1 cellular context compared by ENCODE assay signal in the genomic region with DNA sequence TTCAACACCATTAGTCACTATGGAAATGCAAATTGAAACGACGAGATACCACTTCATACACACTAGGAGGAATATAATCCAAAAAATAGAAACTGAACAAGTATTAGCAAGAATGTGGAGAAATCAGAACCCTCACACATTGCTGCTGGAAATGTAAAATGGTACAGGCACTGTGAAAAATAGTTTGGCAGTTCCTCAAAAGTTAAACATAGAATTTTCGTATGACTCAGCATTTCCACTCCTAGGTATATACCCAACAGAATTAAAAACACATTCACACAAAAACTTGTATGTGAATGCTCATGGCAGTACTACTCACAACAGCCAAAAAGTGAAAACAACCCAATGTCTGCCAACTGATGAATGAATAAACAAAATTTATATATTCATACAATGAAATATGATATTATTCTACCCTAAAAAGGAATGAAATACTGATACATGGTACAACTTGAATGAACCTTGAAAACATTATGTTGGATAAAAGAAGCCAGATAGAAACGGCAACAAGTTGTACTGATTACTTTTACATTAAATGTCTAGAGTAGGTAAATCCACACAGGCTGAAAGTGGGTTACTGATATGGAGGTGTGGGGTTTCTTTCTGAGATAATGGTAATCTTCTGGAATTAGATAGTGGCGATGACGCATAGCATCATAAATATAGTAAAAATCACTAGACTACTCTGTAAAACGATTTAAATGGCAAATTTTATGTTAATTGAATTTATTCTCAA.
TF ChIP-seq lines count a peak whose summit lies in the region.

No MANE protein-coding gene starts in this region.

TF ChIP-seq in K562, 482 proteins besides CTCF, POLR2A, EP300 and RAD21 (continued from another document and continues in another):
- TF ChIP-seq BRD9 (IDR thresholded peaks at IDR 0.05; ENCODE audit: low read depth, partially characterized antibody): peak; percentile 25
- TF ChIP-seq ZNF592 (IDR thresholded peaks at IDR 0.05): no peak
- TF ChIP-seq EWSR1 (IDR thresholded peaks at IDR 0.05; ENCODE audit: borderline replicate concordance, low read depth, partially characterized antibody): no peak
- TF ChIP-seq MBD2 (IDR thresholded peaks at IDR 0.05; ENCODE audit: borderline replicate concordance, low read depth): no peak
- TF ChIP-seq KLF13 (tag; IDR thresholded peaks at IDR 0.05; ENCODE audit: borderline replicate concordance, low read depth): no peak
- no peak for TF ChIP-seq HDAC2 (IDR thresholded peaks at IDR 0.05)
- TF ChIP-seq, protein P1, sequence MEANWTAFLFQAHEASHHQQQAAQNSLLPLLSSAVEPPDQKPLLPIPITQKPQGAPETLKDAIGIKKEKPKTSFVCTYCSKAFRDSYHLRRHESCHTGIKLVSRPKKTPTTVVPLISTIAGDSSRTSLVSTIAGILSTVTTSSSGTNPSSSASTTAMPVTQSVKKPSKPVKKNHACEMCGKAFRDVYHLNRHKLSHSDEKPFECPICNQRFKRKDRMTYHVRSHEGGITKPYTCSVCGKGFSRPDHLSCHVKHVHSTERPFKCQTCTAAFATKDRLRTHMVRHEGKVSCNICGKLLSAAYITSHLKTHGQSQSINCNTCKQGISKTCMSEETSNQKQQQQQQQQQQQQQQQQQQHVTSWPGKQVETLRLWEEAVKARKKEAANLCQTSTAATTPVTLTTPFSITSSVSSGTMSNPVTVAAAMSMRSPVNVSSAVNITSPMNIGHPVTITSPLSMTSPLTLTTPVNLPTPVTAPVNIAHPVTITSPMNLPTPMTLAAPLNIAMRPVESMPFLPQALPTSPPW (CRISPR knock-in tag; IDR thresholded peaks at IDR 0.05): no peak
- no peak for TF ChIP-seq MTF1 (CRISPR knock-in tag; IDR thresholded peaks at IDR 0.05; ENCODE audit: borderline replicate concordance)
- TF ChIP-seq RERE (CRISPR knock-in tag; IDR thresholded peaks at IDR 0.05; ENCODE audit: borderline replicate concordance): no peak
- TF ChIP-seq, protein P2, sequence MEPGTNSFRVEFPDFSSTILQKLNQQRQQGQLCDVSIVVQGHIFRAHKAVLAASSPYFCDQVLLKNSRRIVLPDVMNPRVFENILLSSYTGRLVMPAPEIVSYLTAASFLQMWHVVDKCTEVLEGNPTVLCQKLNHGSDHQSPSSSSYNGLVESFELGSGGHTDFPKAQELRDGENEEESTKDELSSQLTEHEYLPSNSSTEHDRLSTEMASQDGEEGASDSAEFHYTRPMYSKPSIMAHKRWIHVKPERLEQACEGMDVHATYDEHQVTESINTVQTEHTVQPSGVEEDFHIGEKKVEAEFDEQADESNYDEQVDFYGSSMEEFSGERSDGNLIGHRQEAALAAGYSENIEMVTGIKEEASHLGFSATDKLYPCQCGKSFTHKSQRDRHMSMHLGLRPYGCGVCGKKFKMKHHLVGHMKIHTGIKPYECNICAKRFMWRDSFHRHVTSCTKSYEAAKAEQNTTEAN (CRISPR knock-in tag; IDR thresholded peaks at IDR 0.05): no peak
- peak; percentile 63 for TF ChIP-seq ARID1B (IDR thresholded peaks at IDR 0.05)
- TF ChIP-seq, protein P3, sequence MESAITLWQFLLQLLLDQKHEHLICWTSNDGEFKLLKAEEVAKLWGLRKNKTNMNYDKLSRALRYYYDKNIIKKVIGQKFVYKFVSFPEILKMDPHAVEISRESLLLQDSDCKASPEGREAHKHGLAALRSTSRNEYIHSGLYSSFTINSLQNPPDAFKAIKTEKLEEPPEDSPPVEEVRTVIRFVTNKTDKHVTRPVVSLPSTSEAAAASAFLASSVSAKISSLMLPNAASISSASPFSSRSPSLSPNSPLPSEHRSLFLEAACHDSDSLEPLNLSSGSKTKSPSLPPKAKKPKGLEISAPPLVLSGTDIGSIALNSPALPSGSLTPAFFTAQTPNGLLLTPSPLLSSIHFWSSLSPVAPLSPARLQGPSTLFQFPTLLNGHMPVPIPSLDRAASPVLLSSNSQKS (CRISPR knock-in tag; IDR thresholded peaks at IDR 0.05): no peak
- TF ChIP-seq L3MBTL2 (IDR thresholded peaks at IDR 0.05): no peak
- TF ChIP-seq PRPF4 (IDR thresholded peaks at IDR 0.05; ENCODE audit: insufficient read depth, low read depth, low read length, poor library complexity, severe bottlenecking): no peak
- no peak for TF ChIP-seq CXXC5 (CRISPR knock-in tag; IDR thresholded peaks at IDR 0.05)
- TF ChIP-seq MAFF (IDR thresholded peaks at IDR 0.05; ENCODE audit: low read length): peak; percentile 98
- no peak for TF ChIP-seq STAG1 (CRISPR knock-in tag; IDR thresholded peaks at IDR 0.05; ENCODE audit: borderline replicate concordance)
- no peak for TF ChIP-seq FUS (optimal IDR thresholded peaks at IDR 0.05; ENCODE audit: low read depth, low read length)
- no peak for TF ChIP-seq ASH1L (IDR thresholded peaks at IDR 0.05; ENCODE audit: borderline replicate concordance, low read depth, partially characterized antibody)
- TF ChIP-seq RBM34 (IDR thresholded peaks at IDR 0.05; ENCODE audit: borderline replicate concordance, insufficient read depth, low read length): no peak
- TF ChIP-seq, protein P4, sequence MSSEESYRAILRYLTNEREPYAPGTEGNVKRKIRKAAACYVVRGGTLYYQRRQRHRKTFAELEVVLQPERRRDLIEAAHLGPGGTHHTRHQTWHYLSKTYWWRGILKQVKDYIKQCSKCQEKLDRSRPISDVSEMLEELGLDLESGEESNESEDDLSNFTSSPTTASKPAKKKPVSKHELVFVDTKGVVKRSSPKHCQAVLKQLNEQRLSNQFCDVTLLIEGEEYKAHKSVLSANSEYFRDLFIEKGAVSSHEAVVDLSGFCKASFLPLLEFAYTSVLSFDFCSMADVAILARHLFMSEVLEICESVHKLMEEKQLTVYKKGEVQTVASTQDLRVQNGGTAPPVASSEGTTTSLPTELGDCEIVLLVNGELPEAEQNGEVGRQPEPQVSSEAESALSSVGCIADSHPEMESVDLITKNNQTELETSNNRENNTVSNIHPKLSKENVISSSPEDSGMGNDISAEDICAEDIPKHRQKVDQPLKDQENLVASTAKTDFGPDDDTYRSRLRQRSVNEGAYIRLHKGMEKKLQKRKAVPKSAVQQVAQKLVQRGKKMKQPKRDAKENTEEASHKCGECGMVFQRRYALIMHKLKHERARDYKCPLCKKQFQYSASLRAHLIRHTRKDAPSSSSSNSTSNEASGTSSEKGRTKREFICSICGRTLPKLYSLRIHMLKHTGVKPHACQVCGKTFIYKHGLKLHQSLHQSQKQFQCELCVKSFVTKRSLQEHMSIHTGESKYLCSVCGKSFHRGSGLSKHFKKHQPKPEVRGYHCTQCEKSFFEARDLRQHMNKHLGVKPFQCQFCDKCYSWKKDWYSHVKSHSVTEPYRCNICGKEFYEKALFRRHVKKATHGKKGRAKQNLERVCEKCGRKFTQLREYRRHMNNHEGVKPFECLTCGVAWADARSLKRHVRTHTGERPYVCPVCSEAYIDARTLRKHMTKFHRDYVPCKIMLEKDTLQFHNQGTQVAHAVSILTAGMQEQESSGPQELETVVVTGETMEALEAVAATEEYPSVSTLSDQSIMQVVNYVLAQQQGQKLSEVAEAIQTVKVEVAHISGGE (CRISPR knock-in tag; IDR thresholded peaks at IDR 0.05): no peak
- TF ChIP-seq PTBP1 (IDR thresholded peaks at IDR 0.05; ENCODE audit: low read depth, low read length): no peak
- no peak for TF ChIP-seq SIN3B (IDR thresholded peaks at IDR 0.05; ENCODE audit: low read depth)
- TF ChIP-seq ZNF445 (CRISPR knock-in tag; IDR thresholded peaks at IDR 0.05; ENCODE audit: low read depth): no peak
- peak; percentile 41 for TF ChIP-seq FOSL1 (tag; conservative IDR thresholded peaks at IDR 0.05)
- no peak for TF ChIP-seq PURB (CRISPR knock-in tag; IDR thresholded peaks at IDR 0.05; ENCODE audit: low read depth)
- peak; percentile 98 for TF ChIP-seq MAFG (tag; conservative IDR thresholded peaks at IDR 0.05)
- no peak for TF ChIP-seq PHTF2 (CRISPR knock-in tag; IDR thresholded peaks at IDR 0.05)
- no peak for TF ChIP-seq PHF8 (IDR thresholded peaks at IDR 0.05; ENCODE audit: borderline replicate concordance, low read length)
- TF ChIP-seq FOXP4 (CRISPR knock-in tag; IDR thresholded peaks at IDR 0.05; ENCODE audit: borderline replicate concordance): no peak
- no peak for TF ChIP-seq ZNF24 (IDR thresholded peaks at IDR 0.05)
- TF ChIP-seq SP1 (CRISPR knock-in tag; IDR thresholded peaks at IDR 0.05): no peak
- TF ChIP-seq CEBPB (tag; IDR thresholded peaks at IDR 0.05): no peak
- TF ChIP-seq ZNF263 (CRISPR knock-in tag; IDR thresholded peaks at IDR 0.05; ENCODE audit: borderline replicate concordance): no peak
- peak; percentile 53 for TF ChIP-seq TEAD4 (IDR thresholded peaks at IDR 0.05; ENCODE audit: low read length)
- no peak for TF ChIP-seq TEAD4 (CRISPR knock-in tag; IDR thresholded peaks at IDR 0.05; ENCODE audit: borderline replicate concordance)
- peak; percentile 38; the same call in 1 of the 2 replicates for TF ChIP-seq TAL1 (IDR thresholded peaks at IDR 0.05)
- TF ChIP-seq ZSCAN29 (IDR thresholded peaks at IDR 0.05): no peak
- peak in 1 of 2 experiments; percentile 29; a peak in 1 of 4 replicates for TF ChIP-seq TEAD1 (CRISPR knock-in tag; IDR thresholded peaks at IDR 0.05)
